ENCODE assay signal across 3 cellular contexts in the genomic region with DNA sequence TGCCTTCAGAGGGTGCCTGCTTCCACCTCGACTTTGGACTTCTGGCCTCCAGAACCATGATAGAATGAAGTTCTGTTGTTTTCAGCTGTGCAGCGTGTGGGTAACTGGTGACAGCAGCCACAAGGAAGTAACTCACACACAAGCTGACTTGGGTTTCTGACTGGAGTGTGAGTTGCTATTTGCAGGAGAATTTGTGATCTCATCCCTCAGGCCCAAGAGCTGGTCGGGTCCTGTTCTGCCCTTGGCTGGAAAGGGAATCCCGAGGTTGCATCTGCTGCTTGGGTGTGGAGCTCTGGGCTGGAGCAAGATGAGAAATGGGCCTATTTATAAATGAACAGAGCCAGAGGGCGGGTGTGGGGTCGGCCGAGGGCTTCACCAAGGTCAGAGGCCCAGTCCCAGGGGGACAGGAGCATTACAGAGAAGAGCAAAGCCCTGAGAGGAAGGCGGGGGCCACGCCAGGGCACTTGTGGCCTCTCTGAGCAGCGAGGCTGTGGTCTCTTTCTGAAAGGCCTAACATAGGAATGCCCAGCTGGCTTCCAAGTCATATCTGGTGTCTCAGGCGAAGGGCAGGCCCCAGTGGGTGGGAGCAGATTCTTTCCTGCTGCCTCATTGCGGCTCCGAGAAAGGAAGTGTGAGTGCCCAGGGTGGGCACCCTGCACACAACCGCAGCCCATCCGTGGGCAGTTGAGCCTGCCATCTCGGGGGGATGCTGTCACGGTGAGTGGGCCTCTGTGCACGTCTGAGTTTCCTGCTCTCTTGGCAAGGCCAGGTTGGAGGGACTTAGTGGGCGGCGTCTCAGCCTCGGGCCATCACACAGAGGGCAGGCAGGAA.
TF ChIP-seq lines count a peak whose summit lies in the region.

No MANE protein-coding gene starts in this region.

TF ChIP-seq in liver, 16 proteins besides CTCF, POLR2A, EP300 and RAD21:
- no peak for TF ChIP-seq REST (IDR thresholded peaks at IDR 0.05)
- peak; percentile 84 for TF ChIP-seq NR2F2 (IDR thresholded peaks at IDR 0.05)

TF ChIP-seq in HepG2, 621 proteins besides CTCF, POLR2A, EP300 and RAD21:
- no peak for TF ChIP-seq CENPT (CRISPR knock-in tag; IDR thresholded peaks at IDR 0.05; ENCODE audit: low read depth)
- TF ChIP-seq, protein P1, sequence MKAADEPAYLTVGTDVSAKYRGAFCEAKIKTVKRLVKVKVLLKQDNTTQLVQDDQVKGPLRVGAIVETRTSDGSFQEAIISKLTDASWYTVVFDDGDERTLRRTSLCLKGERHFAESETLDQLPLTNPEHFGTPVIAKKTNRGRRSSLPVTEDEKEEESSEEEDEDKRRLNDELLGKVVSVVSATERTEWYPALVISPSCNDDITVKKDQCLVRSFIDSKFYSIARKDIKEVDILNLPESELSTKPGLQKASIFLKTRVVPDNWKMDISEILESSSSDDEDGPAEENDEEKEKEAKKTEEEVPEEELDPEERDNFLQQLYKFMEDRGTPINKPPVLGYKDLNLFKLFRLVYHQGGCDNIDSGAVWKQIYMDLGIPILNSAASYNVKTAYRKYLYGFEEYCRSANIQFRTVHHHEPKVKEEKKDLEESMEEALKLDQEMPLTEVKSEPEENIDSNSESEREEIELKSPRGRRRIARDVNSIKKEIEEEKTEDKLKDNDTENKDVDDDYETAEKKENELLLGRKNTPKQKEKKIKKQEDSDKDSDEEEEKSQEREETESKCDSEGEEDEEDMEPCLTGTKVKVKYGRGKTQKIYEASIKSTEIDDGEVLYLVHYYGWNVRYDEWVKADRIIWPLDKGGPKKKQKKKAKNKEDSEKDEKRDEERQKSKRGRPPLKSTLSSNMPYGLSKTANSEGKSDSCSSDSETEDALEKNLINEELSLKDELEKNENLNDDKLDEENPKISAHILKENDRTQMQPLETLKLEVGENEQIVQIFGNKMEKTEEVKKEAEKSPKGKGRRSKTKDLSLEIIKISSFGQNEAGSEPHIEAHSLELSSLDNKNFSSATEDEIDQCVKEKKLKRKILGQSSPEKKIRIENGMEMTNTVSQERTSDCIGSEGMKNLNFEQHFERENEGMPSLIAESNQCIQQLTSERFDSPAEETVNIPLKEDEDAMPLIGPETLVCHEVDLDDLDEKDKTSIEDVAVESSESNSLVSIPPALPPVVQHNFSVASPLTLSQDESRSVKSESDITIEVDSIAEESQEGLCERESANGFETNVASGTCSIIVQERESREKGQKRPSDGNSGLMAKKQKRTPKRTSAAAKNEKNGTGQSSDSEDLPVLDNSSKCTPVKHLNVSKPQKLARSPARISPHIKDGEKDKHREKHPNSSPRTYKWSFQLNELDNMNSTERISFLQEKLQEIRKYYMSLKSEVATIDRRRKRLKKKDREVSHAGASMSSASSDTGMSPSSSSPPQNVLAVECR (CRISPR knock-in tag; IDR thresholded peaks at IDR 0.05; ENCODE audit: borderline replicate concordance): no peak
- TF ChIP-seq ZNF776 (CRISPR knock-in tag; IDR thresholded peaks at IDR 0.05): no peak
- no peak for TF ChIP-seq ATF6 (CRISPR knock-in tag; conservative IDR thresholded peaks at IDR 0.05)
- TF ChIP-seq HNF4G (IDR thresholded peaks at IDR 0.05; ENCODE audit: borderline replicate concordance, low read depth, low read length): no peak
- no peak for TF ChIP-seq HNF4G (CRISPR knock-in tag; IDR thresholded peaks at IDR 0.05; ENCODE audit: borderline replicate concordance, low read depth)
- TF ChIP-seq, protein P2, sequence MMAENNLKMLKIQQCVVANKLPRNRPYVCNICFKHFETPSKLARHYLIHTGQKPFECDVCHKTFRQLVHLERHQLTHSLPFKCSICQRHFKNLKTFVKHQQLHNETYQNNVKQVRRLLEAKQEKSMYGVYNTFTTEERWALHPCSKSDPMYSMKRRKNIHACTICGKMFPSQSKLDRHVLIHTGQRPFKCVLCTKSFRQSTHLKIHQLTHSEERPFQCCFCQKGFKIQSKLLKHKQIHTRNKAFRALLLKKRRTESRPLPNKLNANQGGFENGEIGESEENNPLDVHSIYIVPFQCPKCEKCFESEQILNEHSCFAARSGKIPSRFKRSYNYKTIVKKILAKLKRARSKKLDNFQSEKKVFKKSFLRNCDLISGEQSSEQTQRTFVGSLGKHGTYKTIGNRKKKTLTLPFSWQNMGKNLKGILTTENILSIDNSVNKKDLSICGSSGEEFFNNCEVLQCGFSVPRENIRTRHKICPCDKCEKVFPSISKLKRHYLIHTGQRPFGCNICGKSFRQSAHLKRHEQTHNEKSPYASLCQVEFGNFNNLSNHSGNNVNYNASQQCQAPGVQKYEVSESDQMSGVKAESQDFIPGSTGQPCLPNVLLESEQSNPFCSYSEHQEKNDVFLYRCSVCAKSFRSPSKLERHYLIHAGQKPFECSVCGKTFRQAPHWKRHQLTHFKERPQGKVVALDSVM (CRISPR knock-in tag; IDR thresholded peaks at IDR 0.05): no peak
- no peak for TF ChIP-seq BORCS8-MEF2B (CRISPR knock-in tag; IDR thresholded peaks at IDR 0.05)
- TF ChIP-seq PLRG1 (conservative IDR thresholded peaks at IDR 0.05): no peak
- no peak for TF ChIP-seq ZGPAT (CRISPR knock-in tag; IDR thresholded peaks at IDR 0.05)
- no peak for TF ChIP-seq ZNF329 (CRISPR knock-in tag; IDR thresholded peaks at IDR 0.05; ENCODE audit: low read depth)
- TF ChIP-seq ZFP36L1 (CRISPR knock-in tag; IDR thresholded peaks at IDR 0.05): no peak

TF ChIP-seq in GM23338, 12 proteins besides CTCF, POLR2A, EP300 and RAD21:
- TF ChIP-seq, protein P3, sequence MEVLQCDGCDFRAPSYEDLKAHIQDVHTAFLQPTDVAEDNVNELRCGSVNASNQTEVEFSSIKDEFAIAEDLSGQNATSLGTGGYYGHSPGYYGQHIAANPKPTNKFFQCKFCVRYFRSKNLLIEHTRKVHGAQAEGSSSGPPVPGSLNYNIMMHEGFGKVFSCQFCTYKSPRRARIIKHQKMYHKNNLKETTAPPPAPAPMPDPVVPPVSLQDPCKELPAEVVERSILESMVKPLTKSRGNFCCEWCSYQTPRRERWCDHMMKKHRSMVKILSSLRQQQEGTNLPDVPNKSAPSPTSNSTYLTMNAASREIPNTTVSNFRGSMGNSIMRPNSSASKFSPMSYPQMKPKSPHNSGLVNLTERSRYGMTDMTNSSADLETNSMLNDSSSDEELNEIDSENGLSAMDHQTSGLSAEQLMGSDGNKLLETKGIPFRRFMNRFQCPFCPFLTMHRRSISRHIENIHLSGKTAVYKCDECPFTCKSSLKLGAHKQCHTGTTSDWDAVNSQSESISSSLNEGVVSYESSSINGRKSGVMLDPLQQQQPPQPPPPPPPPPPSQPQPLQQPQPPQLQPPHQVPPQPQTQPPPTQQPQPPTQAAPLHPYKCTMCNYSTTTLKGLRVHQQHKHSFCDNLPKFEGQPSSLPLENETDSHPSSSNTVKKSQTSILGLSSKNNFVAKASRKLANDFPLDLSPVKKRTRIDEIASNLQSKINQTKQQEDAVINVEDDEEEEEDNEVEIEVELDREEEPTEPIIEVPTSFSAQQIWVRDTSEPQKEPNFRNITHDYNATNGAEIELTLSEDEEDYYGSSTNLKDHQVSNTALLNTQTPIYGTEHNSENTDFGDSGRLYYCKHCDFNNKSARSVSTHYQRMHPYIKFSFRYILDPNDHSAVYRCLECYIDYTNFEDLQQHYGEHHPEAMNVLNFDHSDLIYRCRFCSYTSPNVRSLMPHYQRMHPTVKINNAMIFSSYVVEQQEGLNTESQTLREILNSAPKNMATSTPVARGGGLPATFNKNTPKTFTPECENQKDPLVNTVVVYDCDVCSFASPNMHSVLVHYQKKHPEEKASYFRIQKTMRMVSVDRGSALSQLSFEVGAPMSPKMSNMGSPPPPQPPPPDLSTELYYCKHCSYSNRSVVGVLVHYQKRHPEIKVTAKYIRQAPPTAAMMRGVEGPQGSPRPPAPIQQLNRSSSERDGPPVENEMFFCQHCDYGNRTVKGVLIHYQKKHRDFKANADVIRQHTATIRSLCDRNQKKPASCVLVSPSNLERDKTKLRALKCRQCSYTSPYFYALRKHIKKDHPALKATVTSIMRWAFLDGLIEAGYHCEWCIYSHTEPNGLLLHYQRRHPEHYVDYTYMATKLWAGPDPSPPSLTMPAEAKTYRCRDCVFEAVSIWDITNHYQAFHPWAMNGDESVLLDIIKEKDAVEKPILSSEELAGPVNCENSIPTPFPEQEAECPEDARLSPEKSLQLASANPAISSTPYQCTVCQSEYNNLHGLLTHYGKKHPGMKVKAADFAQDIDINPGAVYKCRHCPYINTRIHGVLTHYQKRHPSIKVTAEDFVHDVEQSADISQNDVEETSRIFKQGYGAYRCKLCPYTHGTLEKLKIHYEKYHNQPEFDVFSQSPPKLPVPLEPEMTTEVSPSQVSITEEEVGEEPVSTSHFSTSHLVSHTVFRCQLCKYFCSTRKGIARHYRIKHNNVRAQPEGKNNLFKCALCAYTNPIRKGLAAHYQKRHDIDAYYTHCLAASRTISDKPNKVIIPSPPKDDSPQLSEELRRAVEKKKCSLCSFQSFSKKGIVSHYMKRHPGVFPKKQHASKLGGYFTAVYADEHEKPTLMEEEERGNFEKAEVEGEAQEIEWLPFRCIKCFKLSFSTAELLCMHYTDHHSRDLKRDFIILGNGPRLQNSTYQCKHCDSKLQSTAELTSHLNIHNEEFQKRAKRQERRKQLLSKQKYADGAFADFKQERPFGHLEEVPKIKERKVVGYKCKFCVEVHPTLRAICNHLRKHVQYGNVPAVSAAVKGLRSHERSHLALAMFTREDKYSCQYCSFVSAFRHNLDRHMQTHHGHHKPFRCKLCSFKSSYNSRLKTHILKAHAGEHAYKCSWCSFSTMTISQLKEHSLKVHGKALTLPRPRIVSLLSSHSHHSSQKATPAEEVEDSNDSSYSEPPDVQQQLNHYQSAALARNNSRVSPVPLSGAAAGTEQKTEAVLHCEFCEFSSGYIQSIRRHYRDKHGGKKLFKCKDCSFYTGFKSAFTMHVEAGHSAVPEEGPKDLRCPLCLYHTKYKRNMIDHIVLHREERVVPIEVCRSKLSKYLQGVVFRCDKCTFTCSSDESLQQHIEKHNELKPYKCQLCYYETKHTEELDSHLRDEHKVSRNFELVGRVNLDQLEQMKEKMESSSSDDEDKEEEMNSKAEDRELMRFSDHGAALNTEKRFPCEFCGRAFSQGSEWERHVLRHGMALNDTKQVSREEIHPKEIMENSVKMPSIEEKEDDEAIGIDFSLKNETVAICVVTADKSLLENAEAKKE (CRISPR knock-in tag; IDR thresholded peaks at IDR 0.05): no peak
- no peak for TF ChIP-seq NANOG (IDR thresholded peaks at IDR 0.05; ENCODE audit: borderline replicate concordance)
